1 cellular context compared by ENCODE assay signal in genomic region chr7:1662767-1663166, GRCh38.
TF ChIP-seq lines count a peak whose summit lies in the region.

No MANE protein-coding gene starts in this region.

TF ChIP-seq in HepG2, 621 proteins besides CTCF, POLR2A, EP300 and RAD21:
- TF ChIP-seq ZNF740 (CRISPR knock-in tag; IDR thresholded peaks at IDR 0.05) (0 out of 2 replicates have a peak, but pooled peaks have one; percentile 28), REL (CRISPR knock-in tag; conservative IDR thresholded peaks at IDR 0.05) (no peak), HIVEP1 (CRISPR knock-in tag; IDR thresholded peaks at IDR 0.05) (no peak), ZNF570 (CRISPR knock-in tag; IDR thresholded peaks at IDR 0.05; ENCODE audit: borderline replicate concordance) (no peak), MNT (IDR thresholded peaks at IDR 0.05) (peak; percentile 86), ZNF883 (CRISPR knock-in tag; IDR thresholded peaks at IDR 0.05; ENCODE audit: not compliant biosample characterization) (no peak), ZNF121 (CRISPR knock-in tag; IDR thresholded peaks at IDR 0.05) (0 out of 2 replicates have a peak, but pooled peaks have one; percentile 15), FOXJ3 (CRISPR knock-in tag; IDR thresholded peaks at IDR 0.05; ENCODE audit: borderline replicate concordance) (no peak), MAX (IDR thresholded peaks at IDR 0.05) (no peak)
- TF ChIP-seq, protein P1, sequence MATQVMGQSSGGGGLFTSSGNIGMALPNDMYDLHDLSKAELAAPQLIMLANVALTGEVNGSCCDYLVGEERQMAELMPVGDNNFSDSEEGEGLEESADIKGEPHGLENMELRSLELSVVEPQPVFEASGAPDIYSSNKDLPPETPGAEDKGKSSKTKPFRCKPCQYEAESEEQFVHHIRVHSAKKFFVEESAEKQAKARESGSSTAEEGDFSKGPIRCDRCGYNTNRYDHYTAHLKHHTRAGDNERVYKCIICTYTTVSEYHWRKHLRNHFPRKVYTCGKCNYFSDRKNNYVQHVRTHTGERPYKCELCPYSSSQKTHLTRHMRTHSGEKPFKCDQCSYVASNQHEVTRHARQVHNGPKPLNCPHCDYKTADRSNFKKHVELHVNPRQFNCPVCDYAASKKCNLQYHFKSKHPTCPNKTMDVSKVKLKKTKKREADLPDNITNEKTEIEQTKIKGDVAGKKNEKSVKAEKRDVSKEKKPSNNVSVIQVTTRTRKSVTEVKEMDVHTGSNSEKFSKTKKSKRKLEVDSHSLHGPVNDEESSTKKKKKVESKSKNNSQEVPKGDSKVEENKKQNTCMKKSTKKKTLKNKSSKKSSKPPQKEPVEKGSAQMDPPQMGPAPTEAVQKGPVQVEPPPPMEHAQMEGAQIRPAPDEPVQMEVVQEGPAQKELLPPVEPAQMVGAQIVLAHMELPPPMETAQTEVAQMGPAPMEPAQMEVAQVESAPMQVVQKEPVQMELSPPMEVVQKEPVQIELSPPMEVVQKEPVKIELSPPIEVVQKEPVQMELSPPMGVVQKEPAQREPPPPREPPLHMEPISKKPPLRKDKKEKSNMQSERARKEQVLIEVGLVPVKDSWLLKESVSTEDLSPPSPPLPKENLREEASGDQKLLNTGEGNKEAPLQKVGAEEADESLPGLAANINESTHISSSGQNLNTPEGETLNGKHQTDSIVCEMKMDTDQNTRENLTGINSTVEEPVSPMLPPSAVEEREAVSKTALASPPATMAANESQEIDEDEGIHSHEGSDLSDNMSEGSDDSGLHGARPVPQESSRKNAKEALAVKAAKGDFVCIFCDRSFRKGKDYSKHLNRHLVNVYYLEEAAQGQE (IDR thresholded peaks at IDR 0.05; ENCODE audit: borderline replicate concordance in 1 of 2, low read depth in 1 of 2, low read length in 2 of 2): peak; percentile 34 to 66; a peak in 3 of 4 replicates
